Comparison of ENCODE assay signal across 1 cellular context in the genomic region with DNA sequence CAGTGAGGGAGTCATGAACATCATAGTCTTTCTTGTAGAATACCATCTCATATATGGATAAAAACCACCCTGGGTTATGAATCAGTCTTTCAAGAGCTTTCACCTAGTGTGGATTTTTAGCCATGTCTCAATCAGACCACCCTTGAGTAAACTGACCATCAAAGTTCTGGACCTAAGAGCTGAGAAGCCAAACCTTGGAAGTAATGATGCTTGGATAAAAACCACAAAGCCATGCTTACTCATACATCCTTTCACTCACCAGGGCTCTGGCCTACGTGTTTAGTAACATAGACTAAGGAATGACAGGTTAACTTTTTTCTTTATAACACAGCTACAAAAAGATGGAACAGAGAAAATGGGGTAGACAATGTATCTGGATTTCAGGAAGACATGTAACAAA.
TF ChIP-seq lines count a peak whose summit lies in the region.

No MANE protein-coding gene starts in this region.

TF ChIP-seq in WTC11, 78 proteins besides CTCF, POLR2A, EP300 and RAD21 (continued from another document):
- TF ChIP-seq, protein P1, sequence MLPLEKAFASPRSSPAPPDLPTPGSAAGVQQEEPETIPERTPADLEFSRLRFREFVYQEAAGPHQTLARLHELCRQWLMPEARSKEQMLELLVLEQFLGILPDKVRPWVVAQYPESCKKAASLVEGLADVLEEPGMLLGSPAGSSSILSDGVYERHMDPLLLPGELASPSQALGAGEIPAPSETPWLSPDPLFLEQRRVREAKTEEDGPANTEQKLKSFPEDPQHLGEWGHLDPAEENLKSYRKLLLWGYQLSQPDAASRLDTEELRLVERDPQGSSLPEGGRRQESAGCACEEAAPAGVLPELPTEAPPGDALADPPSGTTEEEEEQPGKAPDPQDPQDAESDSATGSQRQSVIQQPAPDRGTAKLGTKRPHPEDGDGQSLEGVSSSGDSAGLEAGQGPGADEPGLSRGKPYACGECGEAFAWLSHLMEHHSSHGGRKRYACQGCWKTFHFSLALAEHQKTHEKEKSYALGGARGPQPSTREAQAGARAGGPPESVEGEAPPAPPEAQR (CRISPR knock-in tag; IDR thresholded peaks at IDR 0.05), result no peak
- no peak for TF ChIP-seq NR3C1 (CRISPR knock-in tag; conservative IDR thresholded peaks at IDR 0.05; ENCODE audit: low read depth)
- TF ChIP-seq, protein P2, sequence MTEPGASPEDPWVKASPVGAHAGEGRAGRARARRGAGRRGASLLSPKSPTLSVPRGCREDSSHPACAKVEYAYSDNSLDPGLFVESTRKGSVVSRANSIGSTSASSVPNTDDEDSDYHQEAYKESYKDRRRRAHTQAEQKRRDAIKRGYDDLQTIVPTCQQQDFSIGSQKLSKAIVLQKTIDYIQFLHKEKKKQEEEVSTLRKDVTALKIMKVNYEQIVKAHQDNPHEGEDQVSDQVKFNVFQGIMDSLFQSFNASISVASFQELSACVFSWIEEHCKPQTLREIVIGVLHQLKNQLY (CRISPR knock-in tag; IDR thresholded peaks at IDR 0.05), result no peak
- TF ChIP-seq, protein P3, sequence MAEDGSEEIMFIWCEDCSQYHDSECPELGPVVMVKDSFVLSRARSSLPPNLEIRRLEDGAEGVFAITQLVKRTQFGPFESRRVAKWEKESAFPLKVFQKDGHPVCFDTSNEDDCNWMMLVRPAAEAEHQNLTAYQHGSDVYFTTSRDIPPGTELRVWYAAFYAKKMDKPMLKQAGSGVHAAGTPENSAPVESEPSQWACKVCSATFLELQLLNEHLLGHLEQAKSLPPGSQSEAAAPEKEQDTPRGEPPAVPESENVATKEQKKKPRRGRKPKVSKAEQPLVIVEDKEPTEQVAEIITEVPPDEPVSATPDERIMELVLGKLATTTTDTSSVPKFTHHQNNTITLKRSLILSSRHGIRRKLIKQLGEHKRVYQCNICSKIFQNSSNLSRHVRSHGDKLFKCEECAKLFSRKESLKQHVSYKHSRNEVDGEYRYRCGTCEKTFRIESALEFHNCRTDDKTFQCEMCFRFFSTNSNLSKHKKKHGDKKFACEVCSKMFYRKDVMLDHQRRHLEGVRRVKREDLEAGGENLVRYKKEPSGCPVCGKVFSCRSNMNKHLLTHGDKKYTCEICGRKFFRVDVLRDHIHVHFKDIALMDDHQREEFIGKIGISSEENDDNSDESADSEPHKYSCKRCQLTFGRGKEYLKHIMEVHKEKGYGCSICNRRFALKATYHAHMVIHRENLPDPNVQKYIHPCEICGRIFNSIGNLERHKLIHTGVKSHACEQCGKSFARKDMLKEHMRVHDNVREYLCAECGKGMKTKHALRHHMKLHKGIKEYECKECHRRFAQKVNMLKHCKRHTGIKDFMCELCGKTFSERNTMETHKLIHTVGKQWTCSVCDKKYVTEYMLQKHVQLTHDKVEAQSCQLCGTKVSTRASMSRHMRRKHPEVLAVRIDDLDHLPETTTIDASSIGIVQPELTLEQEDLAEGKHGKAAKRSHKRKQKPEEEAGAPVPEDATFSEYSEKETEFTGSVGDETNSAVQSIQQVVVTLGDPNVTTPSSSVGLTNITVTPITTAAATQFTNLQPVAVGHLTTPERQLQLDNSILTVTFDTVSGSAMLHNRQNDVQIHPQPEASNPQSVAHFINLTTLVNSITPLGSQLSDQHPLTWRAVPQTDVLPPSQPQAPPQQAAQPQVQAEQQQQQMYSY (CRISPR knock-in tag; IDR thresholded peaks at IDR 0.05), result no peak
- TF ChIP-seq CREM (CRISPR knock-in tag; IDR thresholded peaks at IDR 0.05), result no peak
